ENCODE assay signal across 25 cellular contexts in genomic region chr17:4587803-4588202, GRCh38. TPM values are rescaled to one million over a fixed set of nuclear protein-coding genes. Genes with fewer than 3 reads are reported as not detected.
DNase-seq lines count a peak whose midpoint lies in the region; ATAC-seq, FAIRE-seq and TF ChIP-seq lines count a peak whose summit lies in the region.
"Had no signal": no experiment of that assay in that cellular context is flagged by ENCODE, and none has a peak within 500 bp of the region (broad histone marks: within the 10 kb centered on the region; RNA-seq: fewer than 3 reads in every experiment).

No MANE protein-coding gene starts in this region.

- DNase-seq in K562 (ENCODE audit: extremely low read depth in 1 of 4, low spot score in 3 of 4) (peak in 1 of 4 experiments; percentile 40), right cardiac atrium (peak; percentile 64 to 88 (median 84)), trophoblast cell (no peak), T1000 (lab: John Stamatoyannopoulos, UW) (no peak), cerebellar cortex (ENCODE audit: low spot score) (no peak), NCI-H69 (lab: John Stamatoyannopoulos, UW) (no peak), KG1 (lab: John Stamatoyannopoulos, UW) (no peak)
- DNase-seq: C1 segment of cervical spinal cord; colonic mucosa; GF-D8; NCI-H1105; NCI-H2107; NCI-H526 treated with DMSO at 0.1 percent for 48 hours; stimulated activated CD4-positive, alpha-beta T cell treated with anti-CD3 and anti-CD28 coated beads, Interleukin-1b, Interleukin-23, amount 100 ng/mL, for 48 hours; stimulated activated naive CD4-positive, alpha-beta T cell; tibial artery had no signal

- peak overlapping the region; percentile 96 for H3K14ac ChIP-seq in trophoblast cell (ENCODE audit: low read length)

- H3K79me2 ChIP-seq in K562 (ENCODE audit: control insufficient read depth, insufficient read depth, low read length) (no peaks in the 10 kb centered on the region), trophoblast cell (ENCODE audit: control insufficient read depth, insufficient read depth, low read length, poor library complexity) (peaks cover 60% of the 10 kb centered on the region)

- peaks cover 50% of the 10 kb centered on the region for H3K79me1 ChIP-seq in trophoblast cell (ENCODE audit: low read length)

- no peaks in the 10 kb centered on the region for H3K9me1 ChIP-seq in K562 (ENCODE audit: control insufficient read depth, insufficient read depth, low read length)

- TF ChIP-seq CTCF in K562 (IDR thresholded peaks at IDR 0.05 in 2 of 3, conservative IDR thresholded peaks at IDR 0.05 in 1 of 3; ENCODE audit: insufficient read depth in 2 of 3, low read depth in 1 of 3, low read length in 3 of 3) = no peak

- no peak overlapping the region for H2AK5ac ChIP-seq in trophoblast cell (ENCODE audit: low read length)

- CTCF ChIA-PET in K562 (lab: Yijun Ruan, JAX; ENCODE audit: low intra/inter-chr PET ratio) = no interaction called here

- no TSS peak for BruUV-seq in K562 (replicated peaks; lab: Mats Ljungman, UMichigan)

- peak overlapping the region; percentile 99 for H4K91ac ChIP-seq in trophoblast cell (ENCODE audit: low read depth, low read length)

- H3K18ac ChIP-seq in trophoblast cell (ENCODE audit: low read length) = peak overlapping the region; percentile 95

- WGBS in K562 (ENCODE audit: insufficient coverage, low coverage, missing lambda C conversion rate) = 3% methylated on average over 5 of the region's 9 CpGs
- 28% methylated on average over 9 of the region's 9 CpGs for WGBS in right cardiac atrium
- WGBS in trophoblast cell (ENCODE audit: extremely low coverage, insufficient coverage, insufficient read length) = no CpG with 5 or more reads among the region's 9 CpGs

- H3K4me2 ChIP-seq in BLaER1 = peak overlapping the region; percentile 86
- H3K4me2 ChIP-seq in K562 (ENCODE audit: insufficient read depth, low read length) = no peak overlapping the region
- H3K4me2 ChIP-seq in trophoblast cell (ENCODE audit: low read length) = peak overlapping the region; percentile 39

- no peak for TF ChIP-seq EP300 in K562 (IDR thresholded peaks at IDR 0.05; ENCODE audit: low read length)

- H2BK5ac ChIP-seq in trophoblast cell (ENCODE audit: low read depth, low read length, poor library complexity) = peak overlapping the region; percentile 92

- H4K20me1 ChIP-seq in BLaER1 (peaks cover 38% of the 10 kb centered on the region), K562 (replicated peaks; ENCODE audit: control insufficient read depth, insufficient read depth, low read length) (peaks cover 7% of the 10 kb centered on the region; the same call in 1 of the 2 replicates)

- TF ChIP-seq RAD21 in K562 (CRISPR knock-in tag; conservative IDR thresholded peaks at IDR 0.05 in 1 of 2, IDR thresholded peaks at IDR 0.05 in 1 of 2) = no peak

- H2BK12ac ChIP-seq in trophoblast cell (ENCODE audit: low read length) = peak overlapping the region; percentile 22

- H3K23ac ChIP-seq in trophoblast cell (ENCODE audit: low read length) = no peak overlapping the region

- H3K9ac ChIP-seq in BLaER1 (peak overlapping the region; percentile 54; the same call in 1 of the 2 replicates), K562 (ENCODE audit: insufficient read depth in 1 of 2, low read depth in 2 of 2, low read length in 2 of 2) (peak overlapping the region in 1 of 2 experiments; percentile 50; a peak in 1 of 4 replicates), trophoblast cell (ENCODE audit: low read length) (no peak overlapping the region)

- no peak for FAIRE-seq in K562 (lab: Jason Lieb, UNC)
- FAIRE-seq: A204.1, endometrium had no signal

- H3K27ac ChIP-seq in BLaER1 = peak overlapping the region; percentile 47; the same call in 1 of the 2 replicates
- no peak overlapping the region for H3K27ac ChIP-seq in K562 (ENCODE audit: extremely low read depth, low read depth, low read length)
- H3K27ac ChIP-seq in right cardiac atrium (ENCODE audit: low read length) = peak overlapping the region; percentile 13
- H3K27ac ChIP-seq in trophoblast cell (ENCODE audit: low read depth, low read length) = peak overlapping the region; percentile 84
- H3K27ac ChIP-seq: colonic mucosa, tibial artery had no signal

- no peak for TF ChIP-seq POLR2A in K562 (conservative IDR thresholded peaks at IDR 0.05)

- H3K9me3 ChIP-seq in BLaER1 (no peaks in the 10 kb centered on the region), K562 (replicated peaks; ENCODE audit: control insufficient read depth, insufficient read depth, low read depth, low read length) (no peaks in the 10 kb centered on the region), right cardiac atrium (ENCODE audit: control insufficient read depth, low read length) (no peaks in the 10 kb centered on the region), trophoblast cell (ENCODE audit: insufficient read depth, low read depth, low read length) (peaks cover 1% of the 10 kb centered on the region)
- H3K9me3 ChIP-seq: colonic mucosa, sigmoid colon, tibial artery had no signal

- H4K12ac ChIP-seq in trophoblast cell (ENCODE audit: low read depth, low read length) = no peak overlapping the region

- POLR2A ChIA-PET in K562 (lab: Yijun Ruan, JAX) = interaction anchor here (0.5 to 1.1 kb wide), 2 partner anchors 10 to 71 kb away, joined by 3 to 4 read pairs; no protein-coding TSS in a partner anchor

- H3K4ac ChIP-seq in trophoblast cell (ENCODE audit: low read depth, low read length) = no peak overlapping the region

- H2AFZ ChIP-seq in K562 (ENCODE audit: low read depth, low read length) (no peak overlapping the region), trophoblast cell (ENCODE audit: insufficient read depth, low read length, poor library complexity) (no peak overlapping the region)

- H2BK120ac ChIP-seq in trophoblast cell (ENCODE audit: insufficient read depth, low read length, poor library complexity) = peak overlapping the region; percentile 96

- H3K27me3 ChIP-seq in BLaER1 = peaks cover 39% of the 10 kb centered on the region
- peaks cover 7 to 79% of the 10 kb centered on the region in 2 experiments; a peak in 4 of 5 replicates for H3K27me3 ChIP-seq in K562 (ENCODE audit: control insufficient read depth in 2 of 2, insufficient read depth in 2 of 2, low read length in 2 of 2)
- no peaks in the 10 kb centered on the region for H3K27me3 ChIP-seq in right cardiac atrium (ENCODE audit: control insufficient read depth, insufficient read depth)
- H3K27me3 ChIP-seq in trophoblast cell (ENCODE audit: insufficient read depth, low read length) = no peaks in the 10 kb centered on the region

- H3K4me3 ChIP-seq in BLaER1 = peak overlapping the region; percentile 43
- H3K4me3 ChIP-seq in K562 = no peak overlapping the region
- H3K4me3 ChIP-seq in right cardiac atrium (ENCODE audit: low read length) = no peak overlapping the region
- no peak overlapping the region for H3K4me3 ChIP-seq in trophoblast cell (ENCODE audit: low read depth, low read length)
- H3K4me3 ChIP-seq: colonic mucosa, sigmoid colon, tibial artery had no signal

- intact Hi-C loops in K562 (cut with micrococcal nuclease) = no loop called here
- intact Hi-C loops in right cardiac atrium (cut with DNase I) = no loop called here

- ATAC-seq in K562 (peak; percentile 51), right cardiac atrium (peak; percentile 45 to 53)

- H4K8ac ChIP-seq in trophoblast cell (ENCODE audit: low read depth, low read length) = no peak overlapping the region

- H3K4me1 ChIP-seq in BLaER1 (peaks cover 66% of the 10 kb centered on the region), K562 (replicated peaks in 1 of 2; ENCODE audit: control insufficient read depth in 2 of 2, insufficient read depth in 2 of 2, low read length in 2 of 2) (peaks cover 6 to 25% of the 10 kb centered on the region in 2 experiments; a peak in 4 of 5 replicates), right cardiac atrium (ENCODE audit: control insufficient read depth, insufficient read depth, low read length) (peaks cover 3% of the 10 kb centered on the region), trophoblast cell (ENCODE audit: control insufficient read depth in 1 of 2, insufficient read depth in 2 of 2, low read length in 2 of 2) (peaks cover 53 to 69% of the 10 kb centered on the region in 2 experiments)

- no peaks in the 10 kb centered on the region for H3K36me3 ChIP-seq in BLaER1
- H3K36me3 ChIP-seq in K562 (ENCODE audit: control insufficient read depth, insufficient read depth, low read length) = no peaks in the 10 kb centered on the region
- peaks cover 9 to 15% of the 10 kb centered on the region in 2 experiments for H3K36me3 ChIP-seq in trophoblast cell (ENCODE audit: control insufficient read depth in 1 of 2, insufficient read depth in 2 of 2, low read length in 2 of 2)
- H3K36me3 ChIP-seq: colonic mucosa, sigmoid colon, tibial artery had no signal

- in situ Hi-C loops in K562 (cut with MboI) = no loop called here

RNA-seq across cellular contexts. Expression of gene SMTNL2, which starts 3.5 kb away (rescaled TPM):
- not detected in 2 replicates for total RNA-seq in K562 (2011; cell fraction: chromatin; rRNA removed; ENCODE audit: low replicate concordance)
- total RNA-seq in K562 (2011; cell fraction: nucleolus; rRNA removed) = not detected in 2 replicates
- not detected in 2 replicates for total RNA-seq in K562 (2011; cell fraction: nucleoplasm; rRNA removed)
- not detected in 2 replicates for total RNA-seq in K562 (2014; rRNA removed)
- not detected in 2 replicates for total RNA-seq in K562 (2014; rRNA removed; fragmentation: Illumina TruSeq; extraction: Trizol)
- total RNA-seq in K562 (2015; rRNA removed; fragmentation: Illumina TruSeq; extraction: Trizol) = not detected in 2 replicates
- not detected in 2 replicates for total RNA-seq in K562 (2021)
- 0.04 TPM in 1 of 2 replicates, not detected in the other for polyA plus RNA-seq in K562 (2011; rRNA removed)
- not detected in 2 replicates for polyA plus RNA-seq in K562 (2011; cell fraction: cytosol; rRNA removed)
- not detected in 2 replicates for polyA plus RNA-seq in K562 (2011; cell fraction: nucleus; rRNA removed)
- not detected in 2 replicates for polyA plus RNA-seq in K562 (2012)
- polyA plus RNA-seq in K562 (2014; fragmentation: Illumina TruSeq; extraction: Trizol) = not detected in 2 replicates
- polyA plus RNA-seq in K562 (2014; fragmentation: Nextera tagmentation; extraction: Ambion mirVana) = not detected
- not detected in 2 replicates for polyA plus RNA-seq in K562 (2014; rRNA removed)
- not detected in 2 replicates for polyA minus RNA-seq in K562 (2011; rRNA and poly(A)+ RNA removed)
- not detected in 2 replicates for polyA minus RNA-seq in K562 (2011; cell fraction: cytosol; rRNA and poly(A)+ RNA removed)
- polyA minus RNA-seq in K562 (2011; cell fraction: nucleus; rRNA and poly(A)+ RNA removed) = not detected in 2 replicates
- total RNA-seq in right cardiac atrium = 10 to 100 TPM; 10.7 to 20.8 (median 14.2) TPM
- polyA plus RNA-seq in right cardiac atrium = 5.8 TPM
- polyA plus RNA-seq in trophoblast cell (2013) = 71.8 and 77.6 TPM in 2 replicates
- total RNA-seq: activated T-helper 1 cell treated with anti-CD3 and anti-CD28 coated beads, Interleukin-12 subunit alpha, Interleukin-12 subunit beta, Interleukin-2, Interleukin-4 antibody, amounts not matched to agents 30 ng/mL and 10 ng/mL and 1 ng/mL, durations not matched to agents 14 hours and 24 hours and 36 hours; OCI-LY7; T-helper 2 cell treated with Interferon-gamma antibody and Interleukin-4, amounts not matched to agents 100 ng/mL and 5 ng/mL, for 36 hours had no signal

RNA-seq across cellular contexts. Expression of gene GGT6, which starts 27.4 kb away (rescaled TPM):
- total RNA-seq in K562 (2011; cell fraction: chromatin; rRNA removed; ENCODE audit: low replicate concordance) = not detected in 2 replicates
- not detected in 2 replicates for total RNA-seq in K562 (2011; cell fraction: nucleolus; rRNA removed)
- not detected in 2 replicates for total RNA-seq in K562 (2011; cell fraction: nucleoplasm; rRNA removed)
- total RNA-seq in K562 (2014; rRNA removed) (not detected in 2 replicates), K562 (2014; rRNA removed; fragmentation: Illumina TruSeq; extraction: Trizol) (not detected in 2 replicates), K562 (2015; rRNA removed; fragmentation: Illumina TruSeq; extraction: Trizol) (not detected in 2 replicates), K562 (2021) (0.09 TPM in 1 of 2 replicates, not detected in the other), right cardiac atrium (not detected)
- polyA plus RNA-seq in K562 (2011; rRNA removed) (not detected in 2 replicates), K562 (2014; fragmentation: Illumina TruSeq; extraction: Trizol) (not detected in 2 replicates), K562 (2014; fragmentation: Nextera tagmentation; extraction: Ambion mirVana) (not detected), K562 (2014; rRNA removed) (0.42 TPM in 1 of 2 replicates, not detected in the other), right cardiac atrium (not detected)
- polyA plus RNA-seq in K562 (2011; cell fraction: cytosol; rRNA removed) = not detected in 2 replicates
- polyA plus RNA-seq in K562 (2011; cell fraction: nucleus; rRNA removed) = not detected in 2 replicates
- polyA plus RNA-seq in K562 (2012) = not detected in 2 replicates
- not detected in 2 replicates for polyA minus RNA-seq in K562 (2011; rRNA and poly(A)+ RNA removed)
- polyA minus RNA-seq in K562 (2011; cell fraction: cytosol; rRNA and poly(A)+ RNA removed) = not detected in 2 replicates
- not detected in 2 replicates for polyA minus RNA-seq in K562 (2011; cell fraction: nucleus; rRNA and poly(A)+ RNA removed)
- polyA plus RNA-seq in trophoblast cell (2013) = not detected in 2 replicates
- total RNA-seq: activated T-helper 1 cell treated with anti-CD3 and anti-CD28 coated beads, Interleukin-12 subunit alpha, Interleukin-12 subunit beta, Interleukin-2, Interleukin-4 antibody, amounts not matched to agents 30 ng/mL and 10 ng/mL and 1 ng/mL, durations not matched to agents 14 hours and 24 hours and 36 hours; H4; OCI-LY7; osteocyte; T-helper 2 cell treated with Interferon-gamma antibody and Interleukin-4, amounts not matched to agents 100 ng/mL and 5 ng/mL, for 36 hours had no signal

RNA-seq across cellular contexts. Expression of gene MYBBP1A, which starts 32.6 kb away (rescaled TPM):
- 95.2 and 270 TPM in 2 replicates for total RNA-seq in K562 (2011; cell fraction: chromatin; rRNA removed; ENCODE audit: low replicate concordance)
- 174 and 191 TPM in 2 replicates for total RNA-seq in K562 (2011; cell fraction: nucleolus; rRNA removed)
- 98.3 and 111 TPM in 2 replicates for total RNA-seq in K562 (2011; cell fraction: nucleoplasm; rRNA removed)
- total RNA-seq in K562 (2014; rRNA removed) = 109 and 132 TPM in 2 replicates
- 19.8 and 23.3 TPM in 2 replicates for total RNA-seq in K562 (2014; rRNA removed; fragmentation: Illumina TruSeq; extraction: Trizol)
- total RNA-seq in K562 (2015; rRNA removed; fragmentation: Illumina TruSeq; extraction: Trizol) = 47.2 and 47.6 TPM in 2 replicates
- total RNA-seq in K562 (2021) = 107 and 114 TPM in 2 replicates
- 17.7 and 32.4 TPM in 2 replicates for polyA plus RNA-seq in K562 (2011; rRNA removed)
- polyA plus RNA-seq in K562 (2011; cell fraction: cytosol; rRNA removed) = 16.3 and 33.1 TPM in 2 replicates
- 131 and 209 TPM in 2 replicates for polyA plus RNA-seq in K562 (2011; cell fraction: nucleus; rRNA removed)
- polyA plus RNA-seq in K562 (2012) = 37.2 and 61.4 TPM in 2 replicates
- 70.7 and 73.8 TPM in 2 replicates for polyA plus RNA-seq in K562 (2014; fragmentation: Illumina TruSeq; extraction: Trizol)
- 1 to 10 TPM; 2.0 to 2.4 TPM for polyA plus RNA-seq in K562 (2014; fragmentation: Nextera tagmentation; extraction: Ambion mirVana)
- polyA plus RNA-seq in K562 (2014; rRNA removed) = 69.7 and 77.2 TPM in 2 replicates
- 23.5 and 30.7 TPM in 2 replicates for polyA minus RNA-seq in K562 (2011; rRNA and poly(A)+ RNA removed)
- polyA minus RNA-seq in K562 (2011; cell fraction: cytosol; rRNA and poly(A)+ RNA removed) = 53.6 and 56.5 TPM in 2 replicates
- 54.6 and 62.6 TPM in 2 replicates for polyA minus RNA-seq in K562 (2011; cell fraction: nucleus; rRNA and poly(A)+ RNA removed)
- total RNA-seq in right cardiac atrium = 10 to 100 TPM; 18.4 to 28.5 (median 23.1) TPM
- polyA plus RNA-seq in right cardiac atrium = 15.9 TPM
- polyA plus RNA-seq in trophoblast cell (2013) = 12.1 and 12.4 TPM in 2 replicates

RNA-seq across cellular contexts. Expression of gene ALOX15, which starts 53.7 kb away (rescaled TPM):
- not detected in 2 replicates for total RNA-seq in K562 (2011; cell fraction: chromatin; rRNA removed; ENCODE audit: low replicate concordance)
- not detected in 2 replicates for total RNA-seq in K562 (2011; cell fraction: nucleolus; rRNA removed)
- not detected in 2 replicates for total RNA-seq in K562 (2011; cell fraction: nucleoplasm; rRNA removed)
- total RNA-seq in K562 (2014; rRNA removed) (not detected in 2 replicates), K562 (2014; rRNA removed; fragmentation: Illumina TruSeq; extraction: Trizol) (not detected in 2 replicates), K562 (2015; rRNA removed; fragmentation: Illumina TruSeq; extraction: Trizol) (not detected in 2 replicates), K562 (2021) (not detected in 2 replicates), right cardiac atrium (1 to 10 TPM in 2 of 4 donors, under 1 TPM in 1, not detected in 1; 0.91 to 2.0 (median 1.0) TPM)
- polyA plus RNA-seq in K562 (2011; rRNA removed) (not detected in 2 replicates), K562 (2014; fragmentation: Illumina TruSeq; extraction: Trizol) (not detected in 2 replicates), K562 (2014; fragmentation: Nextera tagmentation; extraction: Ambion mirVana) (not detected), K562 (2014; rRNA removed) (not detected in 2 replicates), right cardiac atrium (0.05 TPM)
- not detected in 2 replicates for polyA plus RNA-seq in K562 (2011; cell fraction: cytosol; rRNA removed)
- polyA plus RNA-seq in K562 (2011; cell fraction: nucleus; rRNA removed) = not detected in 2 replicates
- polyA plus RNA-seq in K562 (2012) = not detected in 2 replicates
- polyA minus RNA-seq in K562 (2011; rRNA and poly(A)+ RNA removed) = not detected in 2 replicates
- not detected in 2 replicates for polyA minus RNA-seq in K562 (2011; cell fraction: cytosol; rRNA and poly(A)+ RNA removed)
- not detected in 2 replicates for polyA minus RNA-seq in K562 (2011; cell fraction: nucleus; rRNA and poly(A)+ RNA removed)
- 1.6 and 1.9 TPM in 2 replicates for polyA plus RNA-seq in trophoblast cell (2013)
- total RNA-seq: activated T-helper 1 cell treated with anti-CD3 and anti-CD28 coated beads, Interleukin-12 subunit alpha, Interleukin-12 subunit beta, Interleukin-2, Interleukin-4 antibody, amounts not matched to agents 30 ng/mL and 10 ng/mL and 1 ng/mL, durations not matched to agents 14 hours and 24 hours and 36 hours; H4; osteocyte; T-helper 2 cell treated with Interferon-gamma antibody and Interleukin-4, amounts not matched to agents 100 ng/mL and 5 ng/mL, for 36 hours had no signal

Comparison
In these comparisons a context has a peak if more than half of its experiments do, and no peak if none do; other contexts are left out.
1. DNase-seq: peak in right cardiac atrium (3 of 3); none in trophoblast cell (0 of 2), T1000 (single experiment), cerebellar cortex (single experiment), NCI-H69 (single experiment) and KG1 (single experiment).
2. RNA of gene SMTNL2, which starts 3.5 kb away (total RNA-seq): 10.7 to 20.8 TPM in right cardiac atrium; not detected in K562; every median in the first group is over 10 times any median in the second.